Comparison of ENCODE assay signal across 22 cellular contexts in the genomic region with DNA sequence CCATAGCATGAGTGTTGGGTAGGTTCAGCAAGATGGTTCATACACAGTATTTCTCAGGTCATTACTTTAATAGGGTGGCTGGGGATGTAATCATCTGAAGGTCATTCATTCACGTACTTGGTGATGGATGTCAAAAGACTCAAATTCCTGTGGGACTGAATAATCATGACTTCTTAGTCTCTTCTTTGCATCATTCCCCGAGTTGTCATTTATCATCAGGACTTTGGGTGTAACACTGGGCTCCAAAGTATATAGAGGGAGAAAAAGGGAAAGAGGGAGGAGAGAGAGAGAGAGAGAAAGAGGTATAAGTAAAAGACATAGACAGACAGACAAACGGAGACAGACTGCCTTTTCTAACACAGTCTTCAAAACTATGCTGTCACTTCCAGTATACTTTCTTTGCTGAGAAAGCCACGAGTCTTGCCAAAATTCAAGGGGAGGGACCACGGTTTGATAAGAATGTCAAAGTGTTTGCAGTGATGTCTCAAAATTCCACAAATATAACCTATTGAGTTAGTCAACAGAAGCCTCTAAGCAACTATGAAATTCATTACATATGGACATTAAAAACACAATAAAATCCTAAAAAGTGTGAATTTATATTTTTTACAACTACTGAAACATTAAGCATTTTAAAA. TPM values are rescaled to one million over a fixed set of nuclear protein-coding genes. Genes with fewer than 3 reads are reported as not detected.
DNase-seq lines count a peak whose midpoint lies in the region; ATAC-seq, FAIRE-seq and TF ChIP-seq lines count a peak whose summit lies in the region.
"Had no signal": no experiment of that assay in that cellular context is flagged by ENCODE, and none has a peak within 500 bp of the region (broad histone marks: within the 10 kb centered on the region; RNA-seq: fewer than 3 reads in every experiment).

No MANE protein-coding gene starts in this region.

- H3K27me3 Mint-ChIP-seq in astrocyte (ENCODE audit: low read depth, unreplicated experiment) = peaks cover 2% of the 10 kb centered on the region
- H3K27me3 Mint-ChIP-seq: T-cell had no signal

- H3K4me1 Mint-ChIP-seq in astrocyte (ENCODE audit: low read depth, unreplicated experiment) = peaks cover 3% of the 10 kb centered on the region
- H3K4me1 Mint-ChIP-seq: T-cell had no signal

- no peaks in the 10 kb centered on the region for H3K9me3 Mint-ChIP-seq in astrocyte (ENCODE audit: unreplicated experiment)
- H3K9me3 Mint-ChIP-seq: CD8-positive, alpha-beta T cell had no signal

- H3K9me3 ChIP-seq in astrocyte (ENCODE audit: insufficient read depth, low read depth, low read length) = no peaks in the 10 kb centered on the region
- H3K9me3 ChIP-seq: BLaER1 treated with 17β-estradiol and CSF1 and Interleukin-3, amounts not matched to agents 10 nM and 100 nM; HAP-1; MG63; Peyer's patch; SJCRH30 had no signal

- H3K4me2 ChIP-seq in astrocyte (ENCODE audit: low read length) = no peak overlapping the region
- H3K4me2 ChIP-seq: BLaER1 treated with 17β-estradiol and CSF1 and Interleukin-3, amounts not matched to agents 10 nM and 100 nM had no signal

- in situ Hi-C loops in Caki2 (cut with HindIII; ENCODE audit: low pct_unique_long_range_greater_than_20kb, low sequenced_read_pairs) = no loop called here

- no peak for TF ChIP-seq CTCF in astrocyte (IDR thresholded peaks at IDR 0.05; ENCODE audit: insufficient read depth, low read depth, low read length)

- no peak overlapping the region for H3K4me3 Mint-ChIP-seq in astrocyte (ENCODE audit: unreplicated experiment)
- H3K4me3 Mint-ChIP-seq: CD8-positive, alpha-beta T cell; T-cell had no signal

- no peaks in the 10 kb centered on the region for H3K36me3 Mint-ChIP-seq in astrocyte (ENCODE audit: low read depth, unreplicated experiment)
- H3K36me3 Mint-ChIP-seq: CD8-positive, alpha-beta T cell; T-cell had no signal

- no peaks in the 10 kb centered on the region for H3K36me3 ChIP-seq in astrocyte (ENCODE audit: insufficient read depth, low read length)
- H3K36me3 ChIP-seq: BLaER1 treated with 17β-estradiol and CSF1 and Interleukin-3, amounts not matched to agents 10 nM and 100 nM; HAP-1; MG63; Peyer's patch; SJCRH30 had no signal

- H3K79me2 ChIP-seq in astrocyte (ENCODE audit: insufficient read depth, low read length) = no peaks in the 10 kb centered on the region

- H2AFZ ChIP-seq in astrocyte (ENCODE audit: low read depth, low read length) = no peak overlapping the region
- H2AFZ ChIP-seq: GM23248 had no signal

- H4K20me1 ChIP-seq in astrocyte (ENCODE audit: insufficient read depth, low read length) = no peaks in the 10 kb centered on the region
- H4K20me1 ChIP-seq: BLaER1 treated with 17β-estradiol and CSF1 and Interleukin-3, amounts not matched to agents 10 nM and 100 nM had no signal

- peak; percentile 21 for DNase-seq in Caki2 (ENCODE audit: low read depth)
- peak; percentile 33 for DNase-seq in M059J (ENCODE audit: low read depth)
- DNase-seq in astrocyte (ENCODE audit: low read depth) = peak; percentile 40
- no peak for DNase-seq in left lobe of liver (ENCODE audit: low spot score)
- DNase-seq in NCI-H2081 treated with DMSO at 0.1 percent for 48 hours (lab: John Stamatoyannopoulos, UW) = no peak
- DNase-seq in COR-L47 (lab: John Stamatoyannopoulos, UW) = no peak
- DNase-seq: CD8-positive, alpha-beta T cell; GM23248; Karpas-422; MG63; NCI-H1417; NCI-H1694 treated with DMSO at 0.1 percent for 48 hours; NCI-H2107; NCI-H510A treated with DMSO at 0.1 percent for 48 hours; NCI-H774; Peyer's patch; SJCRH30; T-cell had no signal

- H3K27ac Mint-ChIP-seq in astrocyte (ENCODE audit: unreplicated experiment) = no peak overlapping the region
- H3K27ac Mint-ChIP-seq: CD8-positive, alpha-beta T cell; T-cell had no signal

- ATAC-seq in left lobe of liver (peak; percentile 58), GM18873 (IDR thresholded peaks at IDR 0.05; ENCODE audit: low FRiP score, unreplicated experiment) (no peak)
- ATAC-seq: CD8-positive, alpha-beta T cell; GM12878; T-cell had no signal

- no peak overlapping the region for H3K9ac ChIP-seq in astrocyte (ENCODE audit: low read length)
- H3K9ac ChIP-seq: BLaER1 treated with 17β-estradiol and CSF1 and Interleukin-3, amounts not matched to agents 10 nM and 100 nM; GM23248 had no signal

- no peaks in the 10 kb centered on the region for H3K4me1 ChIP-seq in astrocyte (ENCODE audit: insufficient read depth, low read length)
- H3K4me1 ChIP-seq: BLaER1 treated with 17β-estradiol and CSF1 and Interleukin-3, amounts not matched to agents 10 nM and 100 nM; HAP-1; Peyer's patch; SJCRH30 had no signal

- H3K27ac ChIP-seq in astrocyte (ENCODE audit: low read depth, low read length) = no peak overlapping the region
- H3K27ac ChIP-seq: BLaER1 treated with 17β-estradiol and CSF1 and Interleukin-3, amounts not matched to agents 10 nM and 100 nM; GM23248; Peyer's patch; SJCRH30 had no signal

- FAIRE-seq in astrocyte (lab: Jason Lieb, UNC) = no peak
- FAIRE-seq: GM12878 had no signal

- no peak overlapping the region for H3K4me3 ChIP-seq in astrocyte (ENCODE audit: insufficient read depth, low read depth, low read length)
- H3K4me3 ChIP-seq: BLaER1 treated with 17β-estradiol and CSF1 and Interleukin-3, amounts not matched to agents 10 nM and 100 nM; GM12878; GM23248; HAP-1; MG63; Peyer's patch; SJCRH30 had no signal

- no peaks in the 10 kb centered on the region for H3K27me3 ChIP-seq in astrocyte (ENCODE audit: insufficient read depth, low read length)
- H3K27me3 ChIP-seq: BLaER1 treated with 17β-estradiol and CSF1 and Interleukin-3, amounts not matched to agents 10 nM and 100 nM; MG63; Peyer's patch; SJCRH30 had no signal

RNA-seq across cellular contexts. Expression of gene UGT2A3, which starts 55.9 kb away (rescaled TPM):
- 0.17 TPM in 1 of 2 replicates, not detected in the other for total RNA-seq in Caki2 (2014; rRNA removed; shearing (Covaris generic); ENCODE audit: low replicate concordance)
- total RNA-seq in M059J (2014; rRNA removed; shearing (Covaris generic)) = not detected in 2 replicates
- total RNA-seq in astrocyte (not detected in 2 replicates), left lobe of liver (16.6 TPM)
- total RNA-seq: CD8-positive, alpha-beta T cell; GM23248; SJCRH30 had no signal

Comparison
In these comparisons a context has a peak if more than half of its experiments do, and no peak if none do; other contexts are left out.
1. DNase-seq: peak in Caki2 (single experiment), M059J (single experiment) and astrocyte (single experiment); none in left lobe of liver (single experiment), NCI-H2081 treated with DMSO at 0.1 percent for 48 hours (single experiment) and COR-L47 (single experiment).
2. RNA of gene UGT2A3, which starts 55.9 kb away (total RNA-seq): 16.6 TPM in left lobe of liver (single experiment); 0.17 TPM in Caki2, not detected in M059J and not detected in astrocyte; every median in the first group is over 10 times any median in the second.